In genomic region chr12:121748218-121748570, GRCh38 we compare ENCODE assay signal across 10 cellular contexts. TPM values are rescaled to one million over a fixed set of nuclear protein-coding genes. Genes with fewer than 3 reads are reported as not detected.
DNase-seq lines count a peak whose midpoint lies in the region; ATAC-seq and FAIRE-seq lines count a peak whose summit lies in the region.
"Had no signal": no experiment of that assay in that cellular context is flagged by ENCODE, and none has a peak within 500 bp of the region (broad histone marks: within the 10 kb centered on the region; RNA-seq: fewer than 3 reads in every experiment).

No MANE protein-coding gene starts in this region.

- no peak overlapping the region for H3K4me3 Mint-ChIP-seq in T-cell
- H3K4me3 Mint-ChIP-seq: naive thymus-derived CD4-positive, alpha-beta T cell had no signal

- peak overlapping the region; percentile 3; the same call in 1 of the 2 replicates for H3K4me3 ChIP-seq in iPS-18c (ENCODE audit: insufficient read depth, low read depth, low read length)

- CTCF ChIA-PET in T-cell (lab: Charles Lee) = no interaction called here

- no peaks in the 10 kb centered on the region for H3K27me3 Mint-ChIP-seq in T-cell
- H3K27me3 Mint-ChIP-seq: naive thymus-derived CD4-positive, alpha-beta T cell had no signal

- no peaks in the 10 kb centered on the region for H3K9me3 Mint-ChIP-seq in T-cell

- no peak for FAIRE-seq in RCC 7860 (lab: Jason Lieb, UNC)

- no peaks in the 10 kb centered on the region for H3K36me3 Mint-ChIP-seq in T-cell

- ATAC-seq in Right ventricle myocardium superior (ENCODE audit: poor library complexity) = peak; percentile 5
- ATAC-seq in T-cell (replicated peaks in 1 of 4) = no peak
- ATAC-seq in GM18861 (IDR thresholded peaks at IDR 0.05; ENCODE audit: unreplicated experiment) = no peak

- peaks cover 2% of the 10 kb centered on the region for H3K9me3 ChIP-seq in iPS-18c (ENCODE audit: control insufficient read depth, insufficient read depth, low read length)

- peak overlapping the region; percentile 70 to 83 for H3K27ac Mint-ChIP-seq in T-cell

- peaks cover 0 to 15% (median 6%) of the 10 kb centered on the region in 3 donors for H3K4me1 Mint-ChIP-seq in T-cell

- intact Hi-C loops in Right ventricle myocardium superior (cut with DNase I) (no loop called here), cardiac septum (cut with DNase I) (no loop called here)

- POLR2A ChIA-PET in T-cell (lab: Charles Lee) = no interaction called here

- DNase-seq in Right ventricle myocardium superior = no peak
- no peak for DNase-seq in cardiac septum (ENCODE audit: low spot score)
- DNase-seq in T-cell = no peak
- DNase-seq in LoVo (ENCODE audit: low spot score) = no peak
- DNase-seq in Ammon's horn (ENCODE audit: low spot score) = no peak
- DNase-seq in RCC 7860 (ENCODE audit: low spot score) = no peak
- DNase-seq: naive thymus-derived CD4-positive, alpha-beta T cell; NCI-H524 had no signal

RNA-seq across cellular contexts. Expression of gene TMEM120B, which starts 35.6 kb away (rescaled TPM):
- 9.1 TPM for total RNA-seq in Right ventricle myocardium superior
- 6.2 TPM for total RNA-seq in cardiac septum
- 10 to 100 TPM in 3 of 5 donors, 1 to 10 TPM in 2; 7.9 to 11.1 (median 10.3) TPM for total RNA-seq in T-cell

RNA-seq across cellular contexts. Expression of gene RHOF, which starts 45.3 kb away (rescaled TPM):
- total RNA-seq in Right ventricle myocardium superior = 41.8 TPM
- total RNA-seq in cardiac septum = 20.9 TPM
- total RNA-seq in T-cell = 100 to 1,000 TPM; 137 to 158 (median 145) TPM

RNA-seq across cellular contexts. Expression of gene SETD1B, which starts 55.6 kb away (rescaled TPM):
- total RNA-seq in Right ventricle myocardium superior (8.6 TPM), cardiac septum (13.0 TPM), T-cell (100 to 1,000 TPM in 1 of 5 donors, 10 to 100 TPM in 4; 87.7 to 106 (median 96.0) TPM)
